ENCODE assay signal across 26 cellular contexts in genomic region chr5:140365282-140365681, GRCh38. TPM values are rescaled to one million over a fixed set of nuclear protein-coding genes. Genes with fewer than 3 reads are reported as not detected.
"Had no signal": no experiment of that assay in that cellular context is flagged by ENCODE, and none has a peak within 500 bp of the region (broad histone marks: within the 10 kb centered on the region; RNA-seq: fewer than 3 reads in every experiment).

No MANE protein-coding gene starts in this region.

- H3K4me2 ChIP-seq: smooth muscle cell had no signal

- FAIRE-seq: colon had no signal

- H3K4me3 ChIP-seq: esophagus muscularis mucosa, right atrium auricular region, smooth muscle cell, vagina had no signal

- H3K27ac ChIP-seq: esophagus muscularis mucosa, right atrium auricular region, vagina had no signal

- ATAC-seq: activated CD8-positive, alpha-beta T cell treated with anti-CD3 and anti-CD28 coated beads for 36 hours; activated naive CD8-positive, alpha-beta T cell treated with anti-CD3 and anti-CD28 coated beads, Interleukin-2, amount 50 U/mL, for 24 hours; naive thymus-derived CD8-positive, alpha-beta T cell; stimulated activated memory B cell treated with anti-CD40 and anti-IgM and Interleukin-4, amounts not matched to agents 10 μg/mL and 1 μg/mL and 100 μg/mL, for 72 hours; stimulated activated naive CD8-positive, alpha-beta T cell treated with anti-CD3 and anti-CD28 coated beads, Interleukin-15, amount 100 ng/mL, for 72 hours; WTC11 had no signal

- H3K9me3 ChIP-seq: esophagus muscularis mucosa, right atrium auricular region, vagina had no signal

- H3K27me3 ChIP-seq: esophagus muscularis mucosa, right atrium auricular region, vagina had no signal

- DNase-seq: activated CD4-positive, alpha-beta T cell treated with anti-CD3 and anti-CD28 coated beads, Interleukin-2, amount 50 U/mL, for 1 hour; activated CD8-positive, alpha-beta T cell treated with anti-CD3 and anti-CD28 coated beads for 36 hours; activated naive CD8-positive, alpha-beta T cell treated with anti-CD3 and anti-CD28 coated beads, Interleukin-2, amount 50 U/mL, for 24 hours; activated T-cell treated with anti-CD3 and anti-CD28 coated beads, Interleukin-2, amount 50 U/mL, for 48 hours; amygdala; dermis blood vessel endothelial cell; effector CD4-positive, alpha-beta T cell; foreskin melanocyte; islet precursor cell; midbrain; naive thymus-derived CD8-positive, alpha-beta T cell; stimulated activated CD4-positive, alpha-beta T cell treated with anti-CD3 and anti-CD28 coated beads, Interleukin-1b, Interleukin-23, amount 100 ng/mL, for 48 hours; stimulated activated CD4-positive, alpha-beta T cell treated with anti-CD3 and anti-CD28 coated beads, Interleukin-4, amount 100 ng/mL, for 4 hours; stimulated activated CD8-positive, alpha-beta memory T cell treated with anti-CD3 and anti-CD28 coated beads, Interleukin-4, amount 100 ng/mL, for 48 hours; stimulated activated naive CD8-positive, alpha-beta T cell treated with anti-CD3 and anti-CD28 coated beads, Interleukin-15, amount 100 ng/mL, for 72 hours; substantia nigra; T-helper 9 cell had no signal

- H3K36me3 ChIP-seq: esophagus muscularis mucosa, right atrium auricular region, vagina had no signal

RNA-seq across cellular contexts. Expression of gene SLC4A9, which starts 5.3 kb away (rescaled TPM):
- total RNA-seq: dermis blood vessel endothelial cell; esophagus muscularis mucosa; naive thymus-derived CD8-positive, alpha-beta T cell; neural crest cell; pulmonary artery endothelial cell; right atrium auricular region; smooth muscle cell had no signal
- polyA plus RNA-seq: naive thymus-derived CD8-positive, alpha-beta T cell; smooth muscle cell had no signal
